Comparison of ENCODE assay signal across 8 cellular contexts in genomic region chr1:45011837-45012638, GRCh38. TPM values are rescaled to one million over a fixed set of nuclear protein-coding genes. Genes with fewer than 3 reads are reported as not detected.
DNase-seq lines count a peak whose midpoint lies in the region; ATAC-seq and TF ChIP-seq lines count a peak whose summit lies in the region.

UROD (plus strand) TSS chr1:45012254; CDS start chr1:45012266, 12 bp downstream.

- H2BK20ac ChIP-seq in IMR-90 (ENCODE audit: low read depth, low read length) = peak within 1 kb of the TSS; percentile 83

- 0% methylated on average over 9 of the region's 21 CpGs; no CpG with 5 or more reads in 1 of the 2 experiments for WGBS in IMR-90 (ENCODE audit: extremely low coverage in 2 of 2, insufficient read length in 1 of 2), 2 experiments

- H4K91ac ChIP-seq in IMR-90 (ENCODE audit: insufficient read depth, low read depth, low read length) = peak within 1 kb of the TSS; percentile 59

- peak within 1 kb of the TSS; percentile 82 for H3K4me3 ChIP-seq in IMR-90 (ENCODE audit: insufficient read depth, low read depth, low read length)
- H3K4me3 ChIP-seq in PC-3 (ENCODE audit: low read length) = peak within 1 kb of the TSS; percentile 93
- H3K4me3 ChIP-seq in epithelial cell of proximal tubule (ENCODE audit: low read depth, low read length) = peak within 1 kb of the TSS; percentile 77

- peak within 1 kb of the TSS; percentile 75 for H3K23ac ChIP-seq in IMR-90 (ENCODE audit: low read depth, low read length)

- DNase-seq in Calu3 (peak; percentile 87), IMR-90 (peak; percentile 96), PC-3 (peak; percentile 96), activated T-cell treated with anti-CD3 and anti-CD28 coated beads for 48 hours (ENCODE audit: low read depth) (peak; percentile 87), epithelial cell of proximal tubule (ENCODE audit: low read depth) (peak; percentile 82), mucosa of gallbladder (ENCODE audit: low spot score) (peak; percentile 95)
- DNase-seq in stimulated activated CD8-positive, alpha-beta memory T cell treated with anti-CD3 and anti-CD28 coated beads, Interleukin-4, amount 100 ng/mL, for 4 hours (ENCODE audit: low read depth in 2 of 2, low spot score in 1 of 2) = peak; percentile 75 to 77

- H3K56ac ChIP-seq in IMR-90 (ENCODE audit: extremely low read depth, insufficient read depth, low read length) = peak within 1 kb of the TSS; percentile 74

- H2AK9ac ChIP-seq in IMR-90 (replicated peaks; ENCODE audit: low read depth, low read length, poor library complexity) = peak within 1 kb of the TSS; percentile 91

- peaks cover 27% of the 10 kb centered on the region for H3K79me2 ChIP-seq in PC-3 (ENCODE audit: low read length)

- peak within 1 kb of the TSS; percentile 94 for H3K4me3 Mint-ChIP-seq in Calu3 (ENCODE audit: low read depth, unreplicated experiment)

- in situ Hi-C loops in IMR-90 (cut with MboI; ENCODE audit: low sequenced_read_pairs) = loop anchor here (5.0 kb wide), 3 partner anchors 290 to 555 kb away; partner anchors contain the start of gene TESK2

- H3K9me1 ChIP-seq in IMR-90 (ENCODE audit: insufficient read depth, low read length) = peaks cover 13% of the 10 kb centered on the region

- peak within 1 kb of the TSS; percentile 89 for H3K4me2 ChIP-seq in IMR-90 (ENCODE audit: low read depth, low read length)
- peak within 1 kb of the TSS; percentile 98 for H3K4me2 ChIP-seq in PC-3 (ENCODE audit: low read length)

- H3K9ac ChIP-seq in IMR-90 (ENCODE audit: low read depth, low read length) = peak within 1 kb of the TSS; percentile 74
- peak within 1 kb of the TSS; percentile 73 for H3K9ac ChIP-seq in PC-3 (ENCODE audit: low read length)

- dilution Hi-C loops in IMR-90 (cut with HindIII; ENCODE audit: low sequenced_read_pairs, unreplicated experiment) = no loop called here

- TF ChIP-seq POLR2A in IMR-90 (IDR thresholded peaks at IDR 0.05; ENCODE audit: low read depth, low read length) = peak; percentile 85

- ATAC-seq in GM21528 (IDR thresholded peaks at IDR 0.05; ENCODE audit: low FRiP score, unreplicated experiment) (peak; percentile 47), IMR-90 (ENCODE audit: low read depth) (peak; percentile 83), PC-3 (peak; percentile 69)

- no peak for TF ChIP-seq CTCF in Calu3 (IDR thresholded peaks at IDR 0.05; ENCODE audit: unreplicated experiment)
- TF ChIP-seq CTCF in IMR-90 (conservative IDR thresholded peaks at IDR 0.05; ENCODE audit: low read depth, low read length) = no peak
- no peak for TF ChIP-seq CTCF in PC-3 (conservative IDR thresholded peaks at IDR 0.05; ENCODE audit: low read depth, low read length)
- no peak for TF ChIP-seq CTCF in epithelial cell of proximal tubule (conservative IDR thresholded peaks at IDR 0.05; ENCODE audit: low read depth, low read length)

- CTCF ChIA-PET in Calu3 (lab: Charles Lee) (interaction anchor here (0.6 to 3.1 kb wide), 14 partner anchors 212 to 1291 kb away, joined by 3 to 21 read pairs (median 4); partner anchors contain the start of genes BEST4, LRRC41, MUTYH and PLK3), IMR-90 (lab: Yijun Ruan, JAX) (interaction anchor here (1.2 to 2.2 kb wide), 3 partner anchors 212 to 291 kb away, joined by 4 to 7 read pairs (median 7); partner anchors contain the start of gene PLK3), PC-3 (lab: Charles Lee) (interaction anchor here (0.7 to 3.2 kb wide), 2 partner anchors 211 to 291 kb away, joined by 3 to 28 read pairs; no protein-coding TSS in a partner anchor)

- H3K4me1 Mint-ChIP-seq in Calu3 (ENCODE audit: low read depth, unreplicated experiment) = peaks cover 18% of the 10 kb centered on the region

- intact Hi-C loops in Calu3 (cut with micrococcal nuclease; ENCODE audit: unreplicated experiment) = loop anchor here (5.0 kb wide), 3 partner anchors 175 to 480 kb away; partner anchors contain the start of gene TESK2
- intact Hi-C loops in IMR-90 (cut with micrococcal nuclease) = loop anchor here (1.0 to 5.0 kb wide), 5 partner anchors 176 to 560 kb away; partner anchors contain the start of genes MUTYH, RNU5D-1 and TOE1
- intact Hi-C loops in PC-3 (cut with micrococcal nuclease) = loop anchor here (1.0 to 5.0 kb wide), 9 partner anchors 26 to 479 kb away; partner anchors contain the start of genes EIF2B3, MUTYH, TESK2 and TOE1

- H3K27me3 ChIP-seq in IMR-90 (ENCODE audit: control insufficient read depth, insufficient read depth, low read length) (no peaks in the 10 kb centered on the region), PC-3 (ENCODE audit: low read length) (no peaks in the 10 kb centered on the region)

- H3K27ac Mint-ChIP-seq in Calu3 (ENCODE audit: unreplicated experiment) = peak within 1 kb of the TSS; percentile 58

- H4K20me1 ChIP-seq in IMR-90 (ENCODE audit: insufficient read depth, low read length) (peaks cover 9% of the 10 kb centered on the region; the same call in 1 of the 2 replicates), PC-3 (ENCODE audit: low read length) (no peaks in the 10 kb centered on the region)

- TF ChIP-seq RAD21 in IMR-90 (IDR thresholded peaks at IDR 0.05; ENCODE audit: low read length) = peak; percentile 20

- peaks cover 28% of the 10 kb centered on the region for H3K36me3 Mint-ChIP-seq in Calu3 (ENCODE audit: insufficient read depth, unreplicated experiment)

- POLR2A ChIA-PET in IMR-90 (lab: Charles Lee; ENCODE audit: unreplicated experiment) (interaction anchor here (1.0 to 1.9 kb wide), 3 partner anchors 192 to 291 kb away, joined by 3 to 6 read pairs (median 6); partner anchors contain the start of gene RPS8), PC-3 (lab: Charles Lee; ENCODE audit: unreplicated experiment) (interaction anchor here (0.6 to 1.7 kb wide), 6 partner anchors 87 to 536 kb away, joined by 3 to 52 read pairs (median 5); partner anchors contain the start of genes PLK3 and PRDX1)

- H3K9me3 ChIP-seq in IMR-90 (ENCODE audit: control insufficient read depth, insufficient read depth, low read length) = no peaks in the 10 kb centered on the region
- no peaks in the 10 kb centered on the region for H3K9me3 ChIP-seq in PC-3 (ENCODE audit: low read length)

- peak within 1 kb of the TSS; percentile 93 to 99 for H4K8ac ChIP-seq in IMR-90 (ENCODE audit: low read depth in 2 of 2, low read length in 2 of 2)

- no peaks in the 10 kb centered on the region for H3K9me3 Mint-ChIP-seq in Calu3 (ENCODE audit: low read depth, unreplicated experiment)

- H2AK5ac ChIP-seq in IMR-90 (ENCODE audit: low read depth, low read length) = peak within 1 kb of the TSS; percentile 55

- H3K18ac ChIP-seq in IMR-90 (ENCODE audit: low read depth, low read length) = peak within 1 kb of the TSS; percentile 66

- peak within 1 kb of the TSS; percentile 85 for H3K14ac ChIP-seq in IMR-90 (replicated peaks; ENCODE audit: low read depth, low read length)

- BruUV-seq in Calu3 (replicated peaks; lab: Mats Ljungman, UMichigan) (no TSS peak), IMR-90 (replicated peaks; lab: Mats Ljungman, UMichigan) (no TSS peak), PC-3 (replicated peaks; lab: Mats Ljungman, UMichigan) (TSS peak; percentile 68)

- no peaks in the 10 kb centered on the region for H3F3A ChIP-seq in PC-3 (ENCODE audit: low read length, unreplicated experiment)

- H3K4me1 ChIP-seq in IMR-90 (ENCODE audit: control insufficient read depth, insufficient read depth, low read length) = peaks cover 12% of the 10 kb centered on the region
- H3K4me1 ChIP-seq in PC-3 (ENCODE audit: insufficient read depth, low read length) = peaks cover 22% of the 10 kb centered on the region

- H2BK5ac ChIP-seq in IMR-90 (ENCODE audit: low read depth, low read length, poor library complexity, severe bottlenecking) = peak within 1 kb of the TSS; percentile 77

- H3K36me3 ChIP-seq in IMR-90 (ENCODE audit: control insufficient read depth, insufficient read depth, low read length) (peaks cover 35% of the 10 kb centered on the region), PC-3 (ENCODE audit: low read depth, low read length) (peaks cover 10% of the 10 kb centered on the region)

- H2AFZ ChIP-seq in IMR-90 (replicated peaks; ENCODE audit: low read length, poor library complexity) (peak within 1 kb of the TSS; percentile 85), PC-3 (ENCODE audit: low read length) (peak within 1 kb of the TSS; percentile 96)

- H3K27ac ChIP-seq in IMR-90 (ENCODE audit: insufficient read depth, low read length) = peak within 1 kb of the TSS; percentile 53
- peak within 1 kb of the TSS; percentile 37 for H3K27ac ChIP-seq in PC-3 (ENCODE audit: low read length)

- H3K9me2 ChIP-seq in PC-3 (replicated peaks; ENCODE audit: low read length) = no peaks in the 10 kb centered on the region

- peaks cover 25 to 63% of the 10 kb centered on the region in 2 experiments for H3K79me1 ChIP-seq in IMR-90 (ENCODE audit: low read depth in 1 of 2, low read length in 2 of 2)

- peak within 1 kb of the TSS; percentile 89; the same call in 2 of the 3 replicates for H2BK15ac ChIP-seq in IMR-90 (ENCODE audit: low read depth, low read length)

- H3K27me3 Mint-ChIP-seq in Calu3 (ENCODE audit: unreplicated experiment) = no peaks in the 10 kb centered on the region

- H2BK120ac ChIP-seq in IMR-90 (ENCODE audit: low read depth, low read length) = peak within 1 kb of the TSS; percentile 84

- peak within 1 kb of the TSS; percentile 91 for H4K5ac ChIP-seq in IMR-90 (ENCODE audit: low read depth, low read length)

- peak within 1 kb of the TSS; percentile 83 for H3K4ac ChIP-seq in IMR-90 (ENCODE audit: low read depth, low read length)

TF ChIP-seq in IMR-90, 13 proteins besides CTCF, POLR2A, EP300 and RAD21 (continues in another document):
- no peak for TF ChIP-seq BHLHE40 (IDR thresholded peaks at IDR 0.05; ENCODE audit: low read depth, low read length)
- TF ChIP-seq RFX5 (IDR thresholded peaks at IDR 0.05; ENCODE audit: low read depth, low read length) = no peak
- no peak for TF ChIP-seq CEBPB (IDR thresholded peaks at IDR 0.05; ENCODE audit: low read depth, low read length)
- TF ChIP-seq SMC3 (IDR thresholded peaks at IDR 0.05; ENCODE audit: low read depth, low read length) = peak; percentile 6; the same call in 1 of the 2 replicates
- TF ChIP-seq MXI1 (IDR thresholded peaks at IDR 0.05; ENCODE audit: borderline replicate concordance, low read depth, low read length) = peak; percentile 69; the same call in 1 of the 2 replicates
- no peak for TF ChIP-seq FOS (IDR thresholded peaks at IDR 0.05; ENCODE audit: low read depth, low read length)
- TF ChIP-seq CHD1 (IDR thresholded peaks at IDR 0.05; ENCODE audit: low read depth, low read length) = no peak
- TF ChIP-seq MAFK (IDR thresholded peaks at IDR 0.05; ENCODE audit: low read depth, low read length) = peak; percentile 41; the same call in 1 of the 2 replicates

RNA-seq across cellular contexts. Expression of gene UROD, which starts in this region (rescaled TPM):
- total RNA-seq in Calu3 (2022) = 40.4 and 50.3 TPM in 2 replicates
- 165 and 220 TPM in 2 replicates for total RNA-seq in IMR-90 (2012; rRNA removed)
- 224 and 247 TPM in 2 replicates for polyA plus RNA-seq in IMR-90 (2012; rRNA removed)
- 256 and 274 TPM in 2 replicates for polyA plus RNA-seq in IMR-90 (2012; cell fraction: cytosol; rRNA removed)
- polyA plus RNA-seq in IMR-90 (2012; cell fraction: nucleus; rRNA removed; ENCODE audit: low replicate concordance) = 310 and 337 TPM in 2 replicates
- total RNA-seq in PC-3 (2014; rRNA removed) = 167 and 168 TPM in 2 replicates
- 104 and 141 TPM in 2 replicates for total RNA-seq in epithelial cell of proximal tubule
- 53.5 TPM for total RNA-seq in mucosa of gallbladder

Comparison
In these comparisons a context has a peak if more than half of its experiments do, and no peak if none do; other contexts are left out.
1. Peak in every context shown above with its lines: DNase-seq, ATAC-seq, H3K4me3 ChIP-seq and H3K27ac ChIP-seq.